Comparison of ENCODE assay signal across 9 cellular contexts in the genomic region with DNA sequence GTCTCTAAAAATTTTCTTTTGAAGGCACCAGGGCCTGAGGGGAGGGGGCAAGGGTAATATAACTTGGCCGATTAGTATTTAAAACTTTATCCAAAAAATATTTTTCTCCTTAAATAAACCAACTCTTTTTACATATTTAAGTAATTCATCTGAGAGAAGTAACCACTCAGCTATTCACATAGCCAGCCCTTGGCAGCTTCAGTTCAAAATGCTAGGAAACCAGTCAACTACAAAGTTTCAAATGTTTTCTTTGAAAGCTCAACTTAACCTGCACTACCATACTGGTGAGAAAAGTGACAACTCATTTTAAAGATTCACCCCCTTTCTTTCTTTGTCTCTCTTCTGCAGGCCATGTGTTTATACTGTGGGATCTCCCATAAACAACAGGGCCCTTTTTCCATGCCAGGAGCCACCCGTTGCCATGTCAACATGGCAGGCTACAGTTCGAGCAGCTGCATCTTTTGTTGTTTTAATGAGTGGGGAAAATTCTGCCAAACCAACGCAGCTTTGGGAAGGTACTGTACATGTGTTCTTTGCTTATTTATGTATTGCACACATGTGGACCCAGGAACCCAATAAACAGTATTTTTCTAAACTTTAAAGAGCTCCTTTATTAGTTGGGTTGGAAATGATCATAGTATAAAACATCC. TPM values are rescaled to one million over a fixed set of nuclear protein-coding genes. Genes with fewer than 3 reads are reported as not detected.
DNase-seq lines count a peak whose midpoint lies in the region; ATAC-seq and TF ChIP-seq lines count a peak whose summit lies in the region.
"Had no signal": no experiment of that assay in that cellular context is flagged by ENCODE, and none has a peak within 500 bp of the region (broad histone marks: within the 10 kb centered on the region; RNA-seq: fewer than 3 reads in every experiment).

No MANE protein-coding gene starts in this region.

- no peak overlapping the region for H3K4me3 ChIP-seq in CD8-positive, alpha-beta T cell (ENCODE audit: low read depth, low read length)

- H3K27me3 Mint-ChIP-seq in CD8-positive, alpha-beta T cell (ENCODE audit: low read depth) = no peaks in the 10 kb centered on the region
- H3K27me3 Mint-ChIP-seq: activated naive CD8-positive, alpha-beta T cell treated with anti-CD3 and anti-CD28 coated beads, Interleukin-2, amount 10 ng/mL, durations not matched to agents 7 days and 5 days had no signal

- peak overlapping the region; percentile 91 for H3K27ac ChIP-seq in layer of hippocampus (ENCODE audit: low read depth, low read length)
- H3K27ac ChIP-seq in CD8-positive, alpha-beta T cell (ENCODE audit: low read depth, low read length) = no peak overlapping the region

- no peaks in the 10 kb centered on the region for H3K27me3 ChIP-seq in layer of hippocampus (ENCODE audit: control insufficient read depth, insufficient read depth, low read length)
- H3K27me3 ChIP-seq in CD8-positive, alpha-beta T cell (ENCODE audit: insufficient read depth, low read length) = no peaks in the 10 kb centered on the region

- no peak for ATAC-seq in GM21367 (IDR thresholded peaks at IDR 0.05; ENCODE audit: unreplicated experiment)
- ATAC-seq in CD8-positive, alpha-beta T cell = no peak

- peak; percentile 50 for DNase-seq in AG20443 (ENCODE audit: low spot score)
- peak; percentile 13 for DNase-seq in NCI-H1436 treated with DMSO at 0.1 percent for 48 hours (lab: John Stamatoyannopoulos, UW)
- DNase-seq in anterior cingulate cortex (lab: John Stamatoyannopoulos, UW) = peak in 45 of 58 donors; percentile 8 to 88 (median 59)
- DNase-seq in GM19240 (ENCODE audit: insufficient read length, low spot score) = no peak
- DNase-seq in CD8-positive, alpha-beta T cell = no peak
- DNase-seq in activated CD4-positive, alpha-beta T cell treated with anti-CD3 and anti-CD28 coated beads for 48 hours = no peak
- DNase-seq: activated naive CD8-positive, alpha-beta T cell treated with anti-CD3 and anti-CD28 coated beads, Interleukin-2, amount 10 ng/mL, durations not matched to agents 7 days and 5 days had no signal

- TF ChIP-seq CTCF in CD8-positive, alpha-beta T cell (IDR thresholded peaks at IDR 0.05) = no peak

- H3K4me1 Mint-ChIP-seq in CD8-positive, alpha-beta T cell (ENCODE audit: low read depth) = peaks cover 5% of the 10 kb centered on the region
- H3K4me1 Mint-ChIP-seq: activated naive CD8-positive, alpha-beta T cell treated with anti-CD3 and anti-CD28 coated beads, Interleukin-2, amount 10 ng/mL, durations not matched to agents 7 days and 5 days had no signal

- no peaks in the 10 kb centered on the region for H3K36me3 ChIP-seq in CD8-positive, alpha-beta T cell (ENCODE audit: insufficient read depth, low read length)

- H3K9me3 Mint-ChIP-seq in CD8-positive, alpha-beta T cell = no peaks in the 10 kb centered on the region
- H3K9me3 Mint-ChIP-seq: activated naive CD8-positive, alpha-beta T cell treated with anti-CD3 and anti-CD28 coated beads, Interleukin-2, amount 10 ng/mL, durations not matched to agents 7 days and 5 days had no signal

- no peaks in the 10 kb centered on the region for H3K9me3 ChIP-seq in CD8-positive, alpha-beta T cell (ENCODE audit: low read length)

- CTCF ChIA-PET in CD8-positive, alpha-beta T cell (lab: Charles Lee) = no interaction called here

- intact Hi-C loops in CD8-positive, alpha-beta T cell (cut with DNase I, micrococcal nuclease) = no loop called here

- no peak overlapping the region for H3K4me3 Mint-ChIP-seq in CD8-positive, alpha-beta T cell
- H3K4me3 Mint-ChIP-seq: activated naive CD8-positive, alpha-beta T cell treated with anti-CD3 and anti-CD28 coated beads, Interleukin-2, amount 10 ng/mL, durations not matched to agents 7 days and 5 days had no signal

- no peaks in the 10 kb centered on the region for H3K4me1 ChIP-seq in CD8-positive, alpha-beta T cell (ENCODE audit: insufficient read depth, low read length)

- POLR2A ChIA-PET in CD8-positive, alpha-beta T cell (lab: Charles Lee) = no interaction called here

- no peak overlapping the region for H3K27ac Mint-ChIP-seq in CD8-positive, alpha-beta T cell
- H3K27ac Mint-ChIP-seq: activated naive CD8-positive, alpha-beta T cell treated with anti-CD3 and anti-CD28 coated beads, Interleukin-2, amount 10 ng/mL, durations not matched to agents 7 days and 5 days had no signal

- H3K36me3 Mint-ChIP-seq in CD8-positive, alpha-beta T cell = peaks cover 15% of the 10 kb centered on the region

RNA-seq across cellular contexts. Expression of gene AOPEP, which starts 46.3 kb away (rescaled TPM):
- total RNA-seq in CD8-positive, alpha-beta T cell = 1 to 10 TPM; 4.5 to 5.2 TPM

Comparison
In these comparisons a context has a peak if more than half of its experiments do, and no peak if none do; other contexts are left out.
1. DNase-seq: peak in AG20443 (single experiment), NCI-H1436 treated with DMSO at 0.1 percent for 48 hours (single experiment) and anterior cingulate cortex (45 of 58); none in GM19240 (single experiment), CD8-positive, alpha-beta T cell (0 of 7) and activated CD4-positive, alpha-beta T cell treated with anti-CD3 and anti-CD28 coated beads for 48 hours (single experiment).